Comparison of ENCODE assay signal across 17 cellular contexts in the genomic region with DNA sequence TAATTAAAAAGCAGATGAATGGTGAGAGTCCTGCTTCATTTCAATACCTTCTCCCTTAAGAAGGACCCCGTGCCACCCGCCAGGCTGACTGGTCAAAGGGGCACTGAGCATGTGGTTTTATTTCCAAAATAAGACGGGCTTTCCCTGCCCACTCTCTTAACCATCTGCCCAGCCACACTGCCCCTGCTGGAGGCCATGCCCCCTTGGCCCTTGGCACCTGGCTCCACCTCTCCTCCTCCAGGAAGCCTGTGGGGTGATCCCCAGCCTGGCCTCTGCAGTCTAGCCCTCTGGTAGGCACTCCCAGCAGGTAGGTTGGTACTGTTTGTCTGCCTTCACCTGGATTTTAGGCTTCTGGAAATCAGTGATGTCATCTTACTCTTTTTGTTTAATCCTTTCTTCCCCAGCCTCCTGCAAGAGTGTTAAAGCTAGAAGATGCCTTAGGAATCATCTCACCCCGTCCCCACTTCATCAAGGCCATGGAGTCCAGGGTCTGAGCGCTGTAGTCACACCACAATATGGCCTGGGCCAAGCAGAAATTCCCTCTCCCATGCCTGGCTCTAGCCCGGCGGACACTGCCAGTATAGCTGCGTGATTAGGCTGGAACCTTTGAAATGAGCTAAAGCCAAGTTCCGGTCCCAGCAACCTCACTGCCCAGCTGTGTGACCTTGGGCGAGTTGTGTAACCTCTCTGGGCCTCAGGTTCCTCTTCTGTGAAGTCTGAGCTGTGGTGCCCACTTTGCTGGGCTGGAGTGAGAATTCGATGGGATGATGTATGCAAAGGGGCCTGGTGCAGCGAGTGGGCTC.
DNase-seq lines count a peak whose midpoint lies in the region; ATAC-seq and TF ChIP-seq lines count a peak whose summit lies in the region.
"Had no signal": no experiment of that assay in that cellular context is flagged by ENCODE, and none has a peak within 500 bp of the region (broad histone marks: within the 10 kb centered on the region; RNA-seq: fewer than 3 reads in every experiment).

No MANE protein-coding gene starts in this region.

- H3K36me3 ChIP-seq in heart left ventricle (peaks cover 0 to 26% (median 10%) of the 10 kb centered on the region in 9 donors), vagina (no peaks in the 10 kb centered on the region)

- WGBS in heart left ventricle, 4 donors: 74 to 86% (median 83%) methylated on average over 9 to 12 of the region's 12 CpGs

- H3K4me1 Mint-ChIP-seq in dendritic cell treated with granulocyte-macrophage colony-stimulating factor and Interleukin-4, amounts not matched to agents 40 ng/mL and 50 ng/mL, for 4 days (ENCODE audit: low read depth): peaks cover 83% of the 10 kb centered on the region
- peaks cover 85% of the 10 kb centered on the region for H3K4me1 Mint-ChIP-seq in nephron progenitor cell
- H3K4me1 Mint-ChIP-seq: activated CD4-positive, alpha-beta memory T cell treated with anti-CD3 and anti-CD28 coated beads, Interleukin-2, amount 10 ng/mL, durations not matched to agents 7 days and 5 days had no signal

- H3K9me3 ChIP-seq in heart left ventricle: no peaks in the 10 kb centered on the region
- no peaks in the 10 kb centered on the region for H3K9me3 ChIP-seq in vagina
- H3K9me3 ChIP-seq: ascending aorta had no signal

- no peaks in the 10 kb centered on the region for H3K9me3 Mint-ChIP-seq in dendritic cell treated with granulocyte-macrophage colony-stimulating factor and Interleukin-4, amounts not matched to agents 40 ng/mL and 50 ng/mL, for 4 days
- H3K9me3 Mint-ChIP-seq in nephron progenitor cell: no peaks in the 10 kb centered on the region
- H3K9me3 Mint-ChIP-seq: activated CD4-positive, alpha-beta memory T cell treated with anti-CD3 and anti-CD28 coated beads, Interleukin-2, amount 10 ng/mL, durations not matched to agents 7 days and 5 days; activated T-helper 2 cell treated with anti-CD3 and anti-CD28 coated beads, Interferon-gamma antibody, Interleukin-2, Interleukin-4, amounts not matched to agents 10 μg/mL and 5 μg/mL and 100 μg/mL, durations not matched to agents 14 hours and 24 hours and 36 hours; CD8-positive, alpha-beta T cell; HFFc6 had no signal

- H3K27ac Mint-ChIP-seq in dendritic cell treated with granulocyte-macrophage colony-stimulating factor and Interleukin-4, amounts not matched to agents 40 ng/mL and 50 ng/mL, for 4 days: peak overlapping the region; percentile 38
- peak overlapping the region; percentile 91 for H3K27ac Mint-ChIP-seq in nephron progenitor cell
- H3K27ac Mint-ChIP-seq: activated CD4-positive, alpha-beta memory T cell treated with anti-CD3 and anti-CD28 coated beads, Interleukin-2, amount 10 ng/mL, durations not matched to agents 7 days and 5 days; activated T-helper 2 cell treated with anti-CD3 and anti-CD28 coated beads, Interferon-gamma antibody, Interleukin-2, Interleukin-4, amounts not matched to agents 10 μg/mL and 5 μg/mL and 100 μg/mL, durations not matched to agents 14 hours and 24 hours and 36 hours; CD8-positive, alpha-beta T cell had no signal

- H3K27ac ChIP-seq in heart left ventricle (peak overlapping the region in 5 of 12 donors; percentile 22 to 79 (median 38)), vagina (peak overlapping the region; percentile 73)
- H3K27ac ChIP-seq: ascending aorta had no signal

- TF ChIP-seq CTCF in heart left ventricle (IDR thresholded peaks at IDR 0.05) (no peak), nephron progenitor cell (IDR thresholded peaks at IDR 0.05) (no peak), vagina (IDR thresholded peaks at IDR 0.05) (no peak)

- peak; percentile 64 for DNase-seq in Right ventricle myocardium inferior (ENCODE audit: missing footprints)
- DNase-seq in heart left ventricle: no peak
- DNase-seq in nephron progenitor cell: no peak
- no peak for DNase-seq in vagina (ENCODE audit: extremely low spot score in 2 of 2)
- no peak for DNase-seq in islet precursor cell
- DNase-seq in ureter (ENCODE audit: low spot score): no peak
- DNase-seq: activated CD4-positive, alpha-beta memory T cell treated with anti-CD3 and anti-CD28 coated beads, Interleukin-2, amount 10 ng/mL, durations not matched to agents 7 days and 5 days; CD8-positive, alpha-beta T cell; effector CD4-positive, alpha-beta T cell; HFFc6; KBM-7; NCI-H446 treated with DMSO at 0.1 percent for 48 hours; stimulated activated naive CD4-positive, alpha-beta T cell had no signal

- H3K4me3 ChIP-seq in heart left ventricle: no peak overlapping the region
- H3K4me3 ChIP-seq in vagina: no peak overlapping the region
- H3K4me3 ChIP-seq: ascending aorta had no signal

- H3K4me1 ChIP-seq in heart left ventricle (peaks cover 25 to 100% (median 91%) of the 10 kb centered on the region in 12 donors), vagina (peaks cover 90% of the 10 kb centered on the region)

- intact Hi-C loops in Right ventricle myocardium inferior (cut with DNase I): no loop called here
- intact Hi-C loops in heart left ventricle (cut with DNase I): loop anchor here in 2 of 10 donors (5.0 to 10.0 kb wide), 3 partner anchors 35 to 210 kb away; no protein-coding TSS in a partner anchor
- intact Hi-C loops in dendritic cell treated with granulocyte-macrophage colony-stimulating factor and Interleukin-4, amounts not matched to agents 40 ng/mL and 50 ng/mL, for 4 days (cut with micrococcal nuclease): no loop called here
- intact Hi-C loops in vagina (cut with DNase I): no loop called here

- H3K27me3 Mint-ChIP-seq in dendritic cell treated with granulocyte-macrophage colony-stimulating factor and Interleukin-4, amounts not matched to agents 40 ng/mL and 50 ng/mL, for 4 days: no peaks in the 10 kb centered on the region
- no peaks in the 10 kb centered on the region for H3K27me3 Mint-ChIP-seq in nephron progenitor cell (ENCODE audit: low read depth, poor library complexity)
- H3K27me3 Mint-ChIP-seq: activated CD4-positive, alpha-beta memory T cell treated with anti-CD3 and anti-CD28 coated beads, Interleukin-2, amount 10 ng/mL, durations not matched to agents 7 days and 5 days had no signal

- H3K27me3 ChIP-seq in heart left ventricle (no peaks in the 10 kb centered on the region), vagina (no peaks in the 10 kb centered on the region)
- H3K27me3 ChIP-seq: ascending aorta had no signal

- ATAC-seq in Right ventricle myocardium inferior: no peak
- no peak for ATAC-seq in heart left ventricle
- no peak for ATAC-seq in GM19351 (IDR thresholded peaks at IDR 0.05; ENCODE audit: unreplicated experiment)
- ATAC-seq: CD8-positive, alpha-beta T cell had no signal

- TF ChIP-seq POLR2A in heart left ventricle (IDR thresholded peaks at IDR 0.05) (no peak), vagina (IDR thresholded peaks at IDR 0.05) (no peak)

- H3K4me3 Mint-ChIP-seq in dendritic cell treated with granulocyte-macrophage colony-stimulating factor and Interleukin-4, amounts not matched to agents 40 ng/mL and 50 ng/mL, for 4 days: no peak overlapping the region
- H3K4me3 Mint-ChIP-seq in nephron progenitor cell: peak overlapping the region; percentile 54
- H3K4me3 Mint-ChIP-seq: activated CD4-positive, alpha-beta memory T cell treated with anti-CD3 and anti-CD28 coated beads, Interleukin-2, amount 10 ng/mL, durations not matched to agents 7 days and 5 days; CD8-positive, alpha-beta T cell; HFFc6 had no signal

- peaks cover 84% of the 10 kb centered on the region for H3K36me3 Mint-ChIP-seq in dendritic cell treated with granulocyte-macrophage colony-stimulating factor and Interleukin-4, amounts not matched to agents 40 ng/mL and 50 ng/mL, for 4 days (ENCODE audit: low read depth)
- peaks cover 13% of the 10 kb centered on the region for H3K36me3 Mint-ChIP-seq in nephron progenitor cell (ENCODE audit: low read depth)
